ENCODE assay signal across 2 cellular contexts in the genomic region with DNA sequence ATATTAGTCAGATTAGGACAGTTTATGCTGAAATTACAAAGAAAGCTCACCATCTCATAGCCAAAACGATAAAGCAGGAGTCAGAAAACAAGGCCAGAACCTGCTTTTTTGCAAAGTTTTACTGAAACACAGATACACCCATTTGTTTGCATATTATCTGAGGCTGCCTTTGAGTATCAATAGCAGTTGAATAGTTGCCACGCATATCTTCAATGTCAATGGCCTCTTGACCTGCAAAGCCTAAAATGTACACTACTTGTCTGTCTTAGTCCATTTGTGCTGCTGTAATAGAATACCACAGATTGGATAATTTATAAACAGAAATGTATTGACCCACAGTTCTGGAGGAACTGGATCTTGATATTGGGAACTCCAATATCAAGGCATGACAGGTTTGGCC.
TF ChIP-seq lines count a peak whose summit lies in the region.

No MANE protein-coding gene starts in this region.

TF ChIP-seq in HepG2, 621 proteins besides CTCF, POLR2A, EP300 and RAD21:
- TF ChIP-seq NCOA5 (CRISPR knock-in tag; IDR thresholded peaks at IDR 0.05) = no peak
- no peak for TF ChIP-seq XBP1 (CRISPR knock-in tag; IDR thresholded peaks at IDR 0.05)
- TF ChIP-seq ZNF605 (CRISPR knock-in tag; IDR thresholded peaks at IDR 0.05) = no peak
- no peak for TF ChIP-seq HOXA9 (CRISPR knock-in tag; IDR thresholded peaks at IDR 0.05; ENCODE audit: borderline replicate concordance)
- TF ChIP-seq, protein P1, sequence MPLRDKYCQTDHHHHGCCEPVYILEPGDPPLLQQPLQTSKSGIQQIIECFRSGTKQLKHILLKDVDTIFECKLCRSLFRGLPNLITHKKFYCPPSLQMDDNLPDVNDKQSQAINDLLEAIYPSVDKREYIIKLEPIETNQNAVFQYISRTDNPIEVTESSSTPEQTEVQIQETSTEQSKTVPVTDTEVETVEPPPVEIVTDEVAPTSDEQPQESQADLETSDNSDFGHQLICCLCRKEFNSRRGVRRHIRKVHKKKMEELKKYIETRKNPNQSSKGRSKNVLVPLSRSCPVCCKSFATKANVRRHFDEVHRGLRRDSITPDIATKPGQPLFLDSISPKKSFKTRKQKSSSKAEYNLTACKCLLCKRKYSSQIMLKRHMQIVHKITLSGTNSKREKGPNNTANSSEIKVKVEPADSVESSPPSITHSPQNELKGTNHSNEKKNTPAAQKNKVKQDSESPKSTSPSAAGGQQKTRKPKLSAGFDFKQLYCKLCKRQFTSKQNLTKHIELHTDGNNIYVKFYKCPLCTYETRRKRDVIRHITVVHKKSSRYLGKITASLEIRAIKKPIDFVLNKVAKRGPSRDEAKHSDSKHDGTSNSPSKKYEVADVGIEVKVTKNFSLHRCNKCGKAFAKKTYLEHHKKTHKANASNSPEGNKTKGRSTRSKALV (CRISPR knock-in tag; IDR thresholded peaks at IDR 0.05) = no peak
- TF ChIP-seq, protein P2, sequence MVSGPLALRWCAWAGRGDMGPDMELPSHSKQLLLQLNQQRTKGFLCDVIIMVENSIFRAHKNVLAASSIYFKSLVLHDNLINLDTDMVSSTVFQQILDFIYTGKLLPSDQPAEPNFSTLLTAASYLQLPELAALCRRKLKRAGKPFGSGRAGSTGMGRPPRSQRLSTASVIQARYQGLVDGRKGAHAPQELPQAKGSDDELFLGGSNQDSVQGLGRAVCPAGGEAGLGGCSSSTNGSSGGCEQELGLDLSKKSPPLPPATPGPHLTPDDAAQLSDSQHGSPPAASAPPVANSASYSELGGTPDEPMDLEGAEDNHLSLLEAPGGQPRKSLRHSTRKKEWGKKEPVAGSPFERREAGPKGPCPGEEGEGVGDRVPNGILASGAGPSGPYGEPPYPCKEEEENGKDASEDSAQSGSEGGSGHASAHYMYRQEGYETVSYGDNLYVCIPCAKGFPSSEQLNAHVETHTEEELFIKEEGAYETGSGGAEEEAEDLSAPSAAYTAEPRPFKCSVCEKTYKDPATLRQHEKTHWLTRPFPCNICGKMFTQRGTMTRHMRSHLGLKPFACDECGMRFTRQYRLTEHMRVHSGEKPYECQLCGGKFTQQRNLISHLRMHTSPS (CRISPR knock-in tag; IDR thresholded peaks at IDR 0.05; ENCODE audit: low read depth) = no peak
- TF ChIP-seq ZBTB21 (CRISPR knock-in tag; IDR thresholded peaks at IDR 0.05) = no peak
- TF ChIP-seq ZNF460 (CRISPR knock-in tag; IDR thresholded peaks at IDR 0.05; ENCODE audit: borderline replicate concordance) = no peak
- no peak for TF ChIP-seq KDM6A (CRISPR knock-in tag; IDR thresholded peaks at IDR 0.05; ENCODE audit: low read depth)
- no peak for TF ChIP-seq SAP130 (CRISPR knock-in tag; IDR thresholded peaks at IDR 0.05; ENCODE audit: low read depth)
- no peak for TF ChIP-seq ZNF44 (CRISPR knock-in tag; IDR thresholded peaks at IDR 0.05)
- TF ChIP-seq ZBTB20 (CRISPR knock-in tag; IDR thresholded peaks at IDR 0.05; ENCODE audit: borderline replicate concordance, low read depth) = no peak
TF ChIP-seq in HepG2: peak in this region for 0.

TF ChIP-seq in HCT116, 20 proteins besides CTCF, POLR2A, EP300 and RAD21:
- no peak for TF ChIP-seq ELF1 (IDR thresholded peaks at IDR 0.05; ENCODE audit: borderline replicate concordance, low read depth)
- TF ChIP-seq SP1 (IDR thresholded peaks at IDR 0.05; ENCODE audit: low read depth) = no peak
- TF ChIP-seq SRF (IDR thresholded peaks at IDR 0.05; ENCODE audit: low read depth) = no peak
- TF ChIP-seq JUND (IDR thresholded peaks at IDR 0.05) = no peak
- TF ChIP-seq POLR2AphosphoS5 (IDR thresholded peaks at IDR 0.05; ENCODE audit: low read depth, low read length) = no peak
- no peak for TF ChIP-seq EZH2phosphoT487 (IDR thresholded peaks at IDR 0.05; ENCODE audit: borderline replicate concordance)
- no peak for TF ChIP-seq ZNF274 (IDR thresholded peaks at IDR 0.05; ENCODE audit: low read depth, low read length)
- TF ChIP-seq, protein P3, sequence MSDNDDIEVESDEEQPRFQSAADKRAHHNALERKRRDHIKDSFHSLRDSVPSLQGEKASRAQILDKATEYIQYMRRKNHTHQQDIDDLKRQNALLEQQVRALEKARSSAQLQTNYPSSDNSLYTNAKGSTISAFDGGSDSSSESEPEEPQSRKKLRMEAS (IDR thresholded peaks at IDR 0.05) = no peak
- no peak for TF ChIP-seq ATF3 (IDR thresholded peaks at IDR 0.05)
- TF ChIP-seq EGR1 (IDR thresholded peaks at IDR 0.05; ENCODE audit: low read depth) = no peak
- no peak for TF ChIP-seq ZFX (IDR thresholded peaks at IDR 0.05)
- TF ChIP-seq YY1 (IDR thresholded peaks at IDR 0.05; ENCODE audit: extremely low read depth, insufficient replicate concordance, low read depth, low read length) = no peak
